Comparison of ENCODE assay signal across 8 cellular contexts in the genomic region with DNA sequence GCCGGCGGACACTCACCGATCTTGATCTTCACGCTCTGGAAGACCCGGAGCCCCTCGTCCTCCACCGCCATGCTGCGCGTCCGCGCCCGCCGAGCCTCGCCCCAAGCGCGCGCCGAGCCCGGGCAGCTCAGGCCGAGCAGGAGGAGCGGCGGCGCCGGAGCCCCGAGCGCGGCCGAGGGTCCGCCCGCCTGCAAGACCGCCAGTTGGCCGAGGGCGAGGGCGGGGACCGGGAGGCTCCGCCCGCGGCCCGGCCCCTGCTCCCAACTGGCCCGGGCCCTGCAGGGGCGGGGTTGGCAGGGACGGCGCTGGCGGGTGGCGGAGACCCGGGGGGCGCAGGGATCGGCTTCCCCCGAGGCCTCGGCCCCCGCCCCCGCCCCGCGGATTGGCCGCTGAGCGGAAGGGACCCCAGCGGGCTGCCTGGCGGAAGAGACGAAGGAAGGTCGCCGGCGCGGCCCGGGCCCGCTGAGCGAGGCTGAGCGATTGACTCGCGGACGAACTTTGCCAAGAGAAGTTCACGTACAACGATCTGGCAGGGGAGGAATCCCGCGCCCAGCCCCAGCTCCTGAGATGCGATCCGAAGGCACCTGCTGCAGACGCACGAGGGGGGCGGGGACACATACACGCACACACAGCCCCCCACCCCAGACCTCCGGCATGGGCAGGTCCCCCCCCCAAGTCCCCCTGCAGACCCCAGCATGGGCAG. TPM values are rescaled to one million over a fixed set of nuclear protein-coding genes. Genes with fewer than 3 reads are reported as not detected.
DNase-seq lines count a peak whose midpoint lies in the region; ATAC-seq and TF ChIP-seq lines count a peak whose summit lies in the region.

A gene with protein sequence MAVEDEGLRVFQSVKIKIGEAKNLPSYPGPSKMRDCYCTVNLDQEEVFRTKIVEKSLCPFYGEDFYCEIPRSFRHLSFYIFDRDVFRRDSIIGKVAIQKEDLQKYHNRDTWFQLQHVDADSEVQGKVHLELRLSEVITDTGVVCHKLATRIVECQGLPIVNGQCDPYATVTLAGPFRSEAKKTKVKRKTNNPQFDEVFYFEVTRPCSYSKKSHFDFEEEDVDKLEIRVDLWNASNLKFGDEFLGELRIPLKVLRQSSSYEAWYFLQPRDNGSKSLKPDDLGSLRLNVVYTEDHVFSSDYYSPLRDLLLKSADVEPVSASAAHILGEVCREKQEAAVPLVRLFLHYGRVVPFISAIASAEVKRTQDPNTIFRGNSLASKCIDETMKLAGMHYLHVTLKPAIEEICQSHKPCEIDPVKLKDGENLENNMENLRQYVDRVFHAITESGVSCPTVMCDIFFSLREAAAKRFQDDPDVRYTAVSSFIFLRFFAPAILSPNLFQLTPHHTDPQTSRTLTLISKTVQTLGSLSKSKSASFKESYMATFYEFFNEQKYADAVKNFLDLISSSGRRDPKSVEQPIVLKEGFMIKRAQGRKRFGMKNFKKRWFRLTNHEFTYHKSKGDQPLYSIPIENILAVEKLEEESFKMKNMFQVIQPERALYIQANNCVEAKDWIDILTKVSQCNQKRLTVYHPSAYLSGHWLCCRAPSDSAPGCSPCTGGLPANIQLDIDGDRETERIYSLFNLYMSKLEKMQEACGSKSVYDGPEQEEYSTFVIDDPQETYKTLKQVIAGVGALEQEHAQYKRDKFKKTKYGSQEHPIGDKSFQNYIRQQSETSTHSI (minus strand): TSS at position 205 of the 703 bp plus-strand sequence. CDS start 134 bp downstream, at position 71.

- TF ChIP-seq CTCF in WERI-Rb-1 (IDR thresholded peaks at IDR 0.05; ENCODE audit: low read depth, low read length) (no peak), chondrocyte (IDR thresholded peaks at IDR 0.05) (no peak)

- peaks cover 39 to 49% (median 42%) of the 10 kb centered on the region in 3 donors for H3K4me1 ChIP-seq in skeletal muscle tissue (ENCODE audit: control insufficient read depth in 3 of 3, insufficient read depth in 3 of 3, low read length in 3 of 3)

- peak within 1 kb of the TSS; percentile 94 for H3K4me3 Mint-ChIP-seq in chondrocyte (ENCODE audit: unreplicated experiment)

- DNase-seq in NCI-H2171 treated with DMSO at 0.1 percent for 48 hours (lab: John Stamatoyannopoulos, UW) (peak; percentile 69), NCI-H2171 (lab: John Stamatoyannopoulos, UW) (no peak), NCI-H1048 (lab: John Stamatoyannopoulos, UW) (peak; percentile 42), WERI-Rb-1 (peak; percentile 88), chondrocyte (ENCODE audit: low spot score) (peak; percentile 75), iris pigment epithelial cell (ENCODE audit: low read depth) (peak; percentile 91)

- peak; percentile 64 for ATAC-seq in HG02610 (IDR thresholded peaks at IDR 0.05; ENCODE audit: unreplicated experiment)

- H3K9ac ChIP-seq in skeletal muscle tissue (ENCODE audit: low read depth in 1 of 3, low read length in 3 of 3) = peak within 1 kb of the TSS; percentile 89 to 98 (median 94)

- peak within 1 kb of the TSS; percentile 98 for H3K27ac Mint-ChIP-seq in chondrocyte (ENCODE audit: unreplicated experiment)

- H3K36me3 Mint-ChIP-seq in chondrocyte (ENCODE audit: low read depth) = no peaks in the 10 kb centered on the region

- peaks cover 44% of the 10 kb centered on the region for H3K4me1 Mint-ChIP-seq in chondrocyte (ENCODE audit: low read depth)

- H3K27me3 Mint-ChIP-seq in chondrocyte (ENCODE audit: low read depth) = no peaks in the 10 kb centered on the region

- H3K4me3 ChIP-seq in WERI-Rb-1 (ENCODE audit: low read depth, low read length) = peak within 1 kb of the TSS; percentile 60
- H3K4me3 ChIP-seq in skeletal muscle tissue (ENCODE audit: low read length in 3 of 3) = peak within 1 kb of the TSS; percentile 76 to 99 (median 93)

- peak within 1 kb of the TSS; percentile 56 for H3K27ac ChIP-seq in WERI-Rb-1
- peak within 1 kb of the TSS; percentile 97 for H3K27ac ChIP-seq in skeletal muscle tissue (ENCODE audit: low read depth, low read length)

- H3K9me3 ChIP-seq in WERI-Rb-1 (ENCODE audit: severe bottlenecking) (no peaks in the 10 kb centered on the region), skeletal muscle tissue (ENCODE audit: control insufficient read depth in 3 of 3, low read length in 3 of 3) (no peaks in the 10 kb centered on the region)

- H3K27me3 ChIP-seq in WERI-Rb-1 (ENCODE audit: insufficient read depth, low read depth, severe bottlenecking) (no peaks in the 10 kb centered on the region), skeletal muscle tissue (ENCODE audit: control insufficient read depth in 3 of 3, insufficient read depth in 3 of 3, low read length in 3 of 3) (no peaks in the 10 kb centered on the region)

- no peaks in the 10 kb centered on the region for H3K9me3 Mint-ChIP-seq in chondrocyte (ENCODE audit: low read depth)

- H3K36me3 ChIP-seq in WERI-Rb-1 = no peaks in the 10 kb centered on the region
- H3K36me3 ChIP-seq in skeletal muscle tissue (ENCODE audit: control insufficient read depth in 3 of 3, insufficient read depth in 3 of 3, low read length in 3 of 3) = no peaks in the 10 kb centered on the region

RNA-seq across cellular contexts. Expression of the gene that starts here (rescaled TPM):
- total RNA-seq in chondrocyte = 29.9 to 40.0 TPM (median 31.2 TPM) in 3 replicates
- total RNA-seq in skeletal muscle tissue = 14.1 TPM
